ENCODE assay signal across 11 cellular contexts in genomic region chr4:170336238-170336775, GRCh38.
DNase-seq lines count a peak whose midpoint lies in the region; ATAC-seq and TF ChIP-seq lines count a peak whose summit lies in the region.
"Had no signal": no experiment of that assay in that cellular context is flagged by ENCODE, and none has a peak within 500 bp of the region (broad histone marks: within the 10 kb centered on the region; RNA-seq: fewer than 3 reads in every experiment).

No MANE protein-coding gene starts in this region.

- H3K9ac ChIP-seq in endocrine pancreas (ENCODE audit: control insufficient read depth, insufficient read depth, low read length) (no peak overlapping the region), GM23248 (no peak overlapping the region)

- no peaks in the 10 kb centered on the region for H4K20me1 ChIP-seq in GM23248 (ENCODE audit: insufficient read depth)

- WGBS in GM23248 (ENCODE audit: low coverage in 1 of 2, low lambda C conversion rate in 2 of 2, missing lambda C conversion rate in 2 of 2), 2 experiments: 14 to 15% methylated on average over 3 of the region's 3 CpGs

- H3K27ac ChIP-seq in GM23248 (no peak overlapping the region), RWPE1 (no peak overlapping the region)

- H3K9me3 ChIP-seq in endocrine pancreas (ENCODE audit: control insufficient read depth, low read length): no peaks in the 10 kb centered on the region
- H3K9me3 ChIP-seq in GM23248 (ENCODE audit: low read depth): peaks cover 8% of the 10 kb centered on the region

- peak; percentile 97 for ATAC-seq in GM18909 (IDR thresholded peaks at IDR 0.05; ENCODE audit: poor library complexity, unreplicated experiment)
- ATAC-seq in GM21717 (IDR thresholded peaks at IDR 0.05; ENCODE audit: unreplicated experiment): peak; percentile 90
- peak; percentile 89 for ATAC-seq in HG03103 (IDR thresholded peaks at IDR 0.05; ENCODE audit: low read depth, unreplicated experiment)
- no peak for ATAC-seq in left ventricle myocardium superior

- no peaks in the 10 kb centered on the region for H3K27me3 ChIP-seq in endocrine pancreas (ENCODE audit: control insufficient read depth, insufficient read depth, low read length)
- no peaks in the 10 kb centered on the region for H3K27me3 ChIP-seq in GM23248 (replicated peaks; ENCODE audit: insufficient read depth)

- POLR2A ChIA-PET in RWPE1 (lab: Yijun Ruan, JAX; ENCODE audit: low non-redundant PET): no interaction called here

- no peaks in the 10 kb centered on the region for H3F3A ChIP-seq in GM23248 (ENCODE audit: insufficient read depth)

- no peak overlapping the region for H2AFZ ChIP-seq in GM23248

- peak overlapping the region; percentile 46 for H3K4me3 ChIP-seq in endocrine pancreas (ENCODE audit: control insufficient read depth, insufficient read depth, low read length)
- no peak overlapping the region for H3K4me3 ChIP-seq in GM23248

- intact Hi-C loops in left ventricle myocardium superior (cut with micrococcal nuclease): no loop called here

- H3K79me2 ChIP-seq in GM23248 (ENCODE audit: insufficient read depth): no peaks in the 10 kb centered on the region

- H3K4me2 ChIP-seq in GM23248 (ENCODE audit: unreplicated experiment): no peak overlapping the region

- no peaks in the 10 kb centered on the region for H3K9me2 ChIP-seq in GM23248 (ENCODE audit: insufficient read depth)

- H3K36me3 ChIP-seq in endocrine pancreas (ENCODE audit: control insufficient read depth, insufficient read depth, low read length) (no peaks in the 10 kb centered on the region), GM23248 (ENCODE audit: low read depth) (no peaks in the 10 kb centered on the region)

- CTCF ChIA-PET in RWPE1 (lab: Yijun Ruan, JAX): no interaction called here

- in situ Hi-C loops in GM23248 (cut with MboI): no loop called here

- H3K4me1 ChIP-seq in endocrine pancreas (ENCODE audit: control insufficient read depth, insufficient read depth, low read length) (peaks cover 7% of the 10 kb centered on the region), GM23248 (ENCODE audit: insufficient read depth) (no peaks in the 10 kb centered on the region)

- DNase-seq in left ventricle myocardium superior: no peak
- no peak for DNase-seq in middle frontal gyrus (ENCODE audit: extremely low spot score, low spot score)
- no peak for DNase-seq in GM23248
- no peak for DNase-seq in RWPE1 (ENCODE audit: low spot score)
- DNase-seq: Calu3, NCI-H2107, trophoblast cell had no signal

- no peak for TF ChIP-seq CTCF in RWPE1 (conservative IDR thresholded peaks at IDR 0.05; ENCODE audit: low read depth)
